Comparison of ENCODE assay signal across 15 cellular contexts in the genomic region with DNA sequence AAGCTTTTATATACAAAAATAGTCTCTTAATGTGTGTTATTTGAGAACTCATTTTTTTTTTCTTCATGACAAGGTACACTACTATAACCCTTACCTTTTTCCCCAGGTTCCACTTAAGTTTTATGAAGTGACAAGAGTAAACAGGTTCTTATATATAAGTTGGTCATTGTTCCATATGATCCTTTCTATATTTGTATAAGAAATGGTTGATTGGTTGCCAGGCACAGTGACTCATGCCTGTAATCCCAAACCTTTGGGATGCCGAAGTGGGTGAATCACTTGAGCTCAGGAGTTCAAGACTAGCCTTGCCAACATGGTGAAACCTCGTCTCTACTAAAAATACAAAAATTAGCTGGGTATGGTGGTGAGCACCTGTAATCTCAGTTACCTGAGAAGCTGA.
DNase-seq lines count a peak whose midpoint lies in the region; ATAC-seq, FAIRE-seq and TF ChIP-seq lines count a peak whose summit lies in the region.
"Had no signal": no experiment of that assay in that cellular context is flagged by ENCODE, and none has a peak within 500 bp of the region (broad histone marks: within the 10 kb centered on the region; RNA-seq: fewer than 3 reads in every experiment).

No MANE protein-coding gene starts in this region.

- DNase-seq in H54 (ENCODE audit: insufficient read length, low spot score) (no peak), NCI-H510A treated with DMSO at 0.1 percent for 48 hours (lab: John Stamatoyannopoulos, UW) (peak; percentile 53), dedifferentiated amniotic fluid mesenchymal stem cell (ENCODE audit: extremely low spot score) (peak; percentile 53), psoas muscle (no peak), HAP-1 (ENCODE audit: low spot score in 2 of 2) (no peak), AG08396 (ENCODE audit: low spot score) (no peak)
- no peak for DNase-seq in activated naive CD4-positive, alpha-beta T cell treated with Interleukin-2 at 50 U/mL for 16 hours
- DNase-seq: activated CD4-positive, alpha-beta T cell treated with anti-CD3 and anti-CD28 coated beads, Interleukin-2, amount 50 U/mL, for 4 hours; activated gamma-delta T cell treated with Interleukin-2 at 50 U/mL for 16 hours; colonic mucosa; head of caudate nucleus; left ventricle myocardium superior; occipital lobe; stimulated activated naive CD4-positive, alpha-beta T cell had no signal

- intact Hi-C loops in psoas muscle (cut with DNase I): no loop called here

- peak; percentile 78 for FAIRE-seq in H54 (lab: Jason Lieb, UNC)
- FAIRE-seq: GM12892 had no signal

- peaks cover 4% of the 10 kb centered on the region for H3K4me1 ChIP-seq in psoas muscle
- H3K4me1 ChIP-seq in HAP-1: no peaks in the 10 kb centered on the region
- H3K4me1 ChIP-seq: colonic mucosa had no signal

- H3K27me3 ChIP-seq in psoas muscle (ENCODE audit: insufficient read depth in 3 of 3, low read length in 2 of 3) (no peaks in the 10 kb centered on the region), HAP-1 (ENCODE audit: low read depth) (no peaks in the 10 kb centered on the region)
- H3K27me3 ChIP-seq: colonic mucosa had no signal

- no peak for TF ChIP-seq POLR2A in H54 (IDR thresholded peaks at IDR 0.05; ENCODE audit: low read depth, low read length)

- H3K4me3 ChIP-seq in psoas muscle: no peak overlapping the region
- H3K4me3 ChIP-seq in HAP-1: no peak overlapping the region
- H3K4me3 ChIP-seq: colonic mucosa had no signal

- WGBS in psoas muscle, 3 donors: 42 to 69% (median 45%) methylated on average over 2 of the region's 2 CpGs

- in situ Hi-C loops in HAP-1 (cut with MboI; ENCODE audit: low sequenced_read_pairs): no loop called here

- H3K36me3 ChIP-seq in psoas muscle (ENCODE audit: insufficient read depth in 1 of 2, low read depth in 1 of 2) (no peaks in the 10 kb centered on the region), HAP-1 (replicated peaks) (no peaks in the 10 kb centered on the region)
- H3K36me3 ChIP-seq: colonic mucosa had no signal

- no peak overlapping the region for H3K27ac ChIP-seq in psoas muscle
- H3K27ac ChIP-seq: colonic mucosa had no signal

- ATAC-seq in psoas muscle: peak in 3 of 4 donors; percentile 42 to 62 (median 54)
- ATAC-seq: left ventricle myocardium superior had no signal

- H3K9me3 ChIP-seq in psoas muscle (no peaks in the 10 kb centered on the region), HAP-1 (no peaks in the 10 kb centered on the region)
- H3K9me3 ChIP-seq: colonic mucosa had no signal

- no peak for TF ChIP-seq CTCF in psoas muscle (IDR thresholded peaks at IDR 0.05)

Comparison
In these comparisons a context has a peak if more than half of its experiments do, and no peak if none do; other contexts are left out.
1. DNase-seq: peak in NCI-H510A treated with DMSO at 0.1 percent for 48 hours (single experiment) and dedifferentiated amniotic fluid mesenchymal stem cell (single experiment); none in H54 (single experiment), psoas muscle (0 of 2), activated naive CD4-positive, alpha-beta T cell treated with Interleukin-2 at 50 U/mL for 16 hours (single experiment), HAP-1 (0 of 2) and AG08396 (single experiment).